In the genomic region with DNA sequence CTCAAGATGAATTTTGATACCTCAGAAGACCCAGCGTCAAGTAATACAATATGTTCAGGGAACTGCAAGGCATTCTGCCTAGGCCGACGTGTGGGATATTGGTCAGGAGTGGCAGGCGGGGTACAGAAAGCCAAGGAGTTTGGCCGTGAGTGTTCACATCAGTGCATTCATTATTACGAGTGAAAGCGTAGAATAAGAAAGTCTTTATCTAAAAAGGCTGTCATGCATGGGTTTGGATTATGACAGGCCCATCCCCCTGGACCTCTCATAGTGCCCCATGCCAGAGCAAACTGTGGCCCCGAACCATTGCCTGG, we compare ENCODE assay signal across 15 cellular contexts. TPM values are rescaled to one million over a fixed set of nuclear protein-coding genes. Genes with fewer than 3 reads are reported as not detected.
DNase-seq lines count a peak whose midpoint lies in the region; ATAC-seq and TF ChIP-seq lines count a peak whose summit lies in the region.
"Had no signal": no experiment of that assay in that cellular context is flagged by ENCODE, and none has a peak within 500 bp of the region (broad histone marks: within the 10 kb centered on the region; RNA-seq: fewer than 3 reads in every experiment).

No MANE protein-coding gene starts in this region.

- dilution Hi-C loops in mammary epithelial cell (cut with HindIII; ENCODE audit: low sequenced_read_pairs), result no loop called here

- H3K36me3 Mint-ChIP-seq in MCF 10A (ENCODE audit: insufficient read depth, unreplicated experiment) (peaks cover 76% of the 10 kb centered on the region), glutamatergic neuron (ENCODE audit: unreplicated experiment) (no peaks in the 10 kb centered on the region)

- H4K20me1 ChIP-seq in mammary epithelial cell (ENCODE audit: insufficient read depth, low read length), result no peaks in the 10 kb centered on the region

- no peaks in the 10 kb centered on the region for H3K9me3 ChIP-seq in mammary epithelial cell (replicated peaks; ENCODE audit: insufficient read depth, low read length)
- H3K9me3 ChIP-seq in SJCRH30 (replicated peaks), result no peaks in the 10 kb centered on the region
- H3K9me3 ChIP-seq in stomach smooth muscle (ENCODE audit: control insufficient read depth in 2 of 2, low read length in 2 of 2), result no peaks in the 10 kb centered on the region
- H3K9me3 ChIP-seq: HAP-1, pancreas, vagina had no signal

- WGBS in mammary epithelial cell (ENCODE audit: low coverage, missing lambda C conversion rate), result 94% methylated on average over 8 of the region's 8 CpGs

- no peak overlapping the region for H2AFZ ChIP-seq in mammary epithelial cell (ENCODE audit: low read depth, low read length)

- TF ChIP-seq POLR2A in GM18505 (IDR thresholded peaks at IDR 0.05; ENCODE audit: borderline replicate concordance, extremely low read depth, insufficient read depth, insufficient read length), result no peak

- H3K36me3 ChIP-seq in mammary epithelial cell (ENCODE audit: insufficient read depth, low read length) (peaks cover 32% of the 10 kb centered on the region), SJCRH30 (peaks cover 70% of the 10 kb centered on the region), stomach smooth muscle (ENCODE audit: control insufficient read depth in 2 of 2, insufficient read depth in 2 of 2, low read length in 2 of 2) (peaks cover 23 to 35% of the 10 kb centered on the region in 2 donors)

- H3K4me1 Mint-ChIP-seq in MCF 10A (ENCODE audit: insufficient read depth, unreplicated experiment) (peaks cover 24% of the 10 kb centered on the region), glutamatergic neuron (ENCODE audit: low read depth, unreplicated experiment) (no peaks in the 10 kb centered on the region)

- H3K27ac ChIP-seq in mammary epithelial cell (ENCODE audit: insufficient read depth, low read depth, low read length), result no peak overlapping the region
- peak overlapping the region; percentile 31; the same call in 1 of the 2 replicates for H3K27ac ChIP-seq in SJCRH30
- peak overlapping the region; percentile 18 for H3K27ac ChIP-seq in stomach smooth muscle (ENCODE audit: low read length)
- H3K27ac ChIP-seq: pancreas, vagina had no signal

- CTCF ChIA-PET in MCF 10A (lab: Yijun Ruan, JAX) (interaction anchor here (1.4 kb wide), 1 partner anchor 19 kb away, joined by 5 read pairs; no protein-coding TSS in a partner anchor), mammary epithelial cell (lab: Charles Lee; ENCODE audit: low non-redundant PET) (no interaction called here)

- H3K4me3 ChIP-seq in mammary epithelial cell (replicated peaks in 1 of 3; ENCODE audit: insufficient read depth in 1 of 3, low read depth in 2 of 3, low read length in 3 of 3) (no peak overlapping the region), SJCRH30 (no peak overlapping the region), stomach smooth muscle (ENCODE audit: low read length in 2 of 2) (no peak overlapping the region)
- H3K4me3 ChIP-seq: coronary artery, HAP-1, lung, pancreas, vagina had no signal

- H3K27ac Mint-ChIP-seq in MCF 10A (ENCODE audit: low read depth, unreplicated experiment) (peak overlapping the region; percentile 85), glutamatergic neuron (ENCODE audit: unreplicated experiment) (peak overlapping the region; percentile 80)
- H3K27ac Mint-ChIP-seq: activated naive CD8-positive, alpha-beta T cell treated with anti-CD3 and anti-CD28 coated beads, Interleukin-2, amount 10 ng/mL, durations not matched to agents 7 days and 5 days had no signal

- POLR2A ChIA-PET in MCF 10A (lab: Yijun Ruan, JAX), result interaction anchor here (1.2 to 1.6 kb wide), 3 partner anchors 10 to 21 kb away, joined by 5 to 8 read pairs (median 6); a partner anchor contains a TSS

- no peak for TF ChIP-seq CTCF in MCF 10A (IDR thresholded peaks at IDR 0.05; ENCODE audit: unreplicated experiment)
- no peak for TF ChIP-seq CTCF in mammary epithelial cell (conservative IDR thresholded peaks at IDR 0.05 in 1 of 2, IDR thresholded peaks at IDR 0.05 in 1 of 2; ENCODE audit: extremely low read depth in 1 of 2, insufficient read depth in 1 of 2, low read depth in 1 of 2, low read length in 2 of 2)
- no peak for TF ChIP-seq CTCF in glutamatergic neuron (IDR thresholded peaks at IDR 0.05; ENCODE audit: partially characterized antibody, unreplicated experiment)
- TF ChIP-seq CTCF in GM10266 (IDR thresholded peaks at IDR 0.05; ENCODE audit: control insufficient read depth, insufficient read depth, low read depth, missing control alignments), result no peak

- H3K27me3 ChIP-seq in mammary epithelial cell (ENCODE audit: insufficient read depth, low read length), result no peaks in the 10 kb centered on the region
- H3K27me3 ChIP-seq in SJCRH30, result no peaks in the 10 kb centered on the region
- no peaks in the 10 kb centered on the region for H3K27me3 ChIP-seq in stomach smooth muscle (ENCODE audit: control insufficient read depth in 1 of 2, insufficient read depth in 2 of 2, low read length in 2 of 2)
- H3K27me3 ChIP-seq: pancreas, vagina had no signal

- no peak overlapping the region for H3K9ac ChIP-seq in mammary epithelial cell (ENCODE audit: insufficient read depth, low read length)
- no peak overlapping the region for H3K9ac ChIP-seq in stomach smooth muscle (ENCODE audit: low read length in 2 of 2)

- H3K4me1 ChIP-seq in mammary epithelial cell (ENCODE audit: insufficient read depth, low read length) (no peaks in the 10 kb centered on the region), SJCRH30 (peaks cover 5% of the 10 kb centered on the region; the same call in 1 of the 2 replicates), stomach smooth muscle (ENCODE audit: control insufficient read depth, insufficient read depth, low read length) (peaks cover 3% of the 10 kb centered on the region)

- no peak for DNase-seq in MCF 10A (ENCODE audit: unreplicated experiment)
- no peak for DNase-seq in mammary epithelial cell
- no peak for DNase-seq in SJCRH30
- DNase-seq in glutamatergic neuron, result no peak
- DNase-seq in GM10266 (ENCODE audit: extremely low spot score), result no peak
- DNase-seq: activated naive CD8-positive, alpha-beta T cell treated with anti-CD3 and anti-CD28 coated beads, Interleukin-2, amount 10 ng/mL, durations not matched to agents 7 days and 5 days; pancreas had no signal

- H3K79me2 ChIP-seq in mammary epithelial cell (ENCODE audit: insufficient read depth, low read length), result peaks cover 51% of the 10 kb centered on the region

- intact Hi-C loops in MCF 10A (cut with micrococcal nuclease) (no loop called here), mammary epithelial cell (cut with micrococcal nuclease) (no loop called here)

- BruUV-seq in MCF 10A (replicated peaks; lab: Mats Ljungman, UMichigan), result no TSS peak
- BruUV-seq in mammary epithelial cell (replicated peaks; lab: Mats Ljungman, UMichigan), result no TSS peak

- H3K4me3 Mint-ChIP-seq in MCF 10A (ENCODE audit: unreplicated experiment) (no peak overlapping the region), glutamatergic neuron (ENCODE audit: unreplicated experiment) (no peak overlapping the region)
- H3K4me3 Mint-ChIP-seq: activated naive CD8-positive, alpha-beta T cell treated with anti-CD3 and anti-CD28 coated beads, Interleukin-2, amount 10 ng/mL, durations not matched to agents 7 days and 5 days had no signal

- H3K9me3 Mint-ChIP-seq in MCF 10A (ENCODE audit: unreplicated experiment) (no peaks in the 10 kb centered on the region), glutamatergic neuron (ENCODE audit: unreplicated experiment) (no peaks in the 10 kb centered on the region)
- H3K9me3 Mint-ChIP-seq: activated naive CD8-positive, alpha-beta T cell treated with anti-CD3 and anti-CD28 coated beads, Interleukin-2, amount 10 ng/mL, durations not matched to agents 7 days and 5 days had no signal

- in situ Hi-C loops in mammary epithelial cell (cut with MboI; ENCODE audit: low sequenced_read_pairs in 2 of 2), result no loop called here

- H3K4me2 ChIP-seq in mammary epithelial cell (ENCODE audit: insufficient read depth, low read depth, low read length), result no peak overlapping the region

- H3K27me3 Mint-ChIP-seq in MCF 10A (ENCODE audit: insufficient read depth, unreplicated experiment) (no peaks in the 10 kb centered on the region), glutamatergic neuron (ENCODE audit: unreplicated experiment) (peaks cover 1% of the 10 kb centered on the region)
- H3K27me3 Mint-ChIP-seq: activated naive CD8-positive, alpha-beta T cell treated with anti-CD3 and anti-CD28 coated beads, Interleukin-2, amount 10 ng/mL, durations not matched to agents 7 days and 5 days had no signal

- ATAC-seq in GM18505 (IDR thresholded peaks at IDR 0.05; ENCODE audit: unreplicated experiment), result no peak
- ATAC-seq in GM21526 (IDR thresholded peaks at IDR 0.05; ENCODE audit: low FRiP score, unreplicated experiment), result no peak

RNA-seq across cellular contexts. Expression of a gene that starts 7.5 kb away (rescaled TPM):
- total RNA-seq in MCF 10A (2022) (72.6 and 113 TPM in 2 replicates), mammary epithelial cell (10 to 100 TPM; 47.7 to 58.4 TPM), glutamatergic neuron (ENCODE audit: unreplicated experiment) (35.2 TPM)
- polyA plus RNA-seq in mammary epithelial cell, result 81.6 TPM
- 82.1 TPM for polyA minus RNA-seq in mammary epithelial cell
- 67.5 and 72.6 TPM in 2 replicates for total RNA-seq in SJCRH30 (2014; rRNA removed; shearing (Covaris generic))

RNA-seq across cellular contexts. Expression of a gene that starts 7.8 kb away (rescaled TPM):
- total RNA-seq in MCF 10A (2022) (18.9 and 20.5 TPM in 2 replicates), mammary epithelial cell (10 to 100 TPM; 19.8 to 27.8 TPM), glutamatergic neuron (ENCODE audit: unreplicated experiment) (24.3 TPM)
- 7.5 TPM for polyA plus RNA-seq in mammary epithelial cell
- polyA minus RNA-seq in mammary epithelial cell, result 29.5 TPM
- 15.4 and 18.4 TPM in 2 replicates for total RNA-seq in SJCRH30 (2014; rRNA removed; shearing (Covaris generic))

RNA-seq across cellular contexts. Expression of a gene that starts 14.6 kb away (rescaled TPM):
- total RNA-seq in MCF 10A (2022) (0.42 TPM in 1 of 2 replicates, not detected in the other), mammary epithelial cell (not detected), glutamatergic neuron (ENCODE audit: unreplicated experiment) (not detected)
- 0.22 TPM for polyA plus RNA-seq in mammary epithelial cell
- not detected for polyA minus RNA-seq in mammary epithelial cell
- 0.23 and 0.63 TPM in 2 replicates for total RNA-seq in SJCRH30 (2014; rRNA removed; shearing (Covaris generic))
- total RNA-seq: activated naive CD8-positive, alpha-beta T cell treated with anti-CD3 and anti-CD28 coated beads, Interleukin-2, amount 10 ng/mL, durations not matched to agents 7 days and 5 days; lung; pancreas; vagina had no signal
- polyA plus RNA-seq: pancreas had no signal

RNA-seq across cellular contexts. Expression of a gene that starts 42.4 kb away (rescaled TPM):
- total RNA-seq in MCF 10A (2022), result 92.1 and 107 TPM in 2 replicates
- total RNA-seq in mammary epithelial cell, result 100 to 1,000 TPM in 1 of 2 donors, 10 to 100 TPM in 1; 87.3 to 167 TPM
- 54.5 TPM for polyA plus RNA-seq in mammary epithelial cell
- 82.9 TPM for polyA minus RNA-seq in mammary epithelial cell
- total RNA-seq in SJCRH30 (2014; rRNA removed; shearing (Covaris generic)), result 75.3 and 75.5 TPM in 2 replicates
- 103 TPM for total RNA-seq in glutamatergic neuron (ENCODE audit: unreplicated experiment)

RNA-seq across cellular contexts. Expression of a gene that starts 46.1 kb away (rescaled TPM):
- total RNA-seq in MCF 10A (2022) (0.10 and 0.84 TPM in 2 replicates), mammary epithelial cell (under 1 TPM in 1 of 2 donors, not detected in 1; 0.38 TPM), glutamatergic neuron (ENCODE audit: unreplicated experiment) (not detected)
- not detected for polyA plus RNA-seq in mammary epithelial cell
- not detected for polyA minus RNA-seq in mammary epithelial cell
- 0.18 TPM in 1 of 2 replicates, not detected in the other for total RNA-seq in SJCRH30 (2014; rRNA removed; shearing (Covaris generic))
- total RNA-seq: vagina had no signal
- polyA plus RNA-seq: BJ had no signal
